ENCODE assay signal across 9 cellular contexts in the genomic region with DNA sequence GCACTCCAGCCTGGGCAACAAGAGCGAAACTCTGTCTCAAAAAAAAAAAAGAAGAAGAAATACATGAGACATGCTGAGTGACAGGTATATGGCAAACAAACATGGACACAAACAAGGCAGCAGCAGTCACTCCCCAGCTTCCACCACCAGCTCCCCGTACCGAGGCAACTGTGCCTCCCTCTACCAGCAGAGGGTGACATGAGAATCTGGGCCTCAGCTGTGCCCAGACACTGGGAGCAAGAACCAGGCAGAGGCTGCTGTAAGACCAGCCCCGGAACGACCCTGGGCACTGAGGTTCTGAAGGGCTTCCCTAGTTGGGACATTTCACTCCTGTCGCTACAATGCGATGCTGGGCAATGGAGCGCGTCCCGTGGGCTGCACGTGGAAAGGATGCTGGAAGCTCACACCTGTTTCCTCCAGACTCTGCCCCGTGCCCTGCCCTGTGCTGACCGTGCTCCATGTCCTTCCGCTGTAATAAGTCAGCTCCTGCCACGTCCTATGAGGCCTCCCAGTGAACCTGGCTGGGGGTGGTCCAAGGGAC. TPM values are rescaled to one million over a fixed set of nuclear protein-coding genes. Genes with fewer than 3 reads are reported as not detected.
DNase-seq lines count a peak whose midpoint lies in the region; ATAC-seq, FAIRE-seq and TF ChIP-seq lines count a peak whose summit lies in the region.
"Had no signal": no experiment of that assay in that cellular context is flagged by ENCODE, and none has a peak within 500 bp of the region (broad histone marks: within the 10 kb centered on the region; RNA-seq: fewer than 3 reads in every experiment).

No MANE protein-coding gene starts in this region.

- no peaks in the 10 kb centered on the region; the same call in 1 of the 2 replicates for H3K36me3 ChIP-seq in GM23338 (ENCODE audit: insufficient read depth)
- peaks cover 0 to 3% of the 10 kb centered on the region in 2 experiments for H3K36me3 ChIP-seq in endothelial cell of umbilical vein (ENCODE audit: control insufficient read depth in 2 of 2, extremely low read depth in 1 of 2, insufficient read depth in 2 of 2, low read length in 2 of 2)
- H3K36me3 ChIP-seq in tibial nerve, result peaks cover 0 to 98% (median 0%) of the 10 kb centered on the region in 3 donors

- ATAC-seq in GM23338 (peak; percentile 95), HG03095 (IDR thresholded peaks at IDR 0.05; ENCODE audit: unreplicated experiment) (no peak)
- ATAC-seq: pancreas had no signal

- no peaks in the 10 kb centered on the region for H3F3A ChIP-seq in GM23338 (replicated peaks; ENCODE audit: low read depth)

- H3K4me1 ChIP-seq in GM23338 (ENCODE audit: insufficient read depth) (no peaks in the 10 kb centered on the region), endothelial cell of umbilical vein (ENCODE audit: control insufficient read depth, extremely low read depth, insufficient read depth, low read length) (peaks cover 8% of the 10 kb centered on the region), tibial nerve (no peaks in the 10 kb centered on the region)
- H3K4me1 ChIP-seq: pancreas had no signal

- intact Hi-C loops in endothelial cell of umbilical vein (cut with micrococcal nuclease), result no loop called here
- intact Hi-C loops in CD14-positive monocyte (cut with micrococcal nuclease), result no loop called here

- no peak overlapping the region for H3K9ac ChIP-seq in endothelial cell of umbilical vein (replicated peaks; ENCODE audit: extremely low read depth, insufficient read depth, low read length)

- 87 to 91% methylated on average over 15 of the region's 15 CpGs for WGBS in tibial nerve, 2 donors

- H3K4me1 Mint-ChIP-seq in GM23338, result no peaks in the 10 kb centered on the region
- H3K4me1 Mint-ChIP-seq in CD14-positive monocyte, result no peaks in the 10 kb centered on the region

- peaks cover 4% of the 10 kb centered on the region; the same call in 1 of the 2 replicates for H4K20me1 ChIP-seq in GM23338 (replicated peaks; ENCODE audit: insufficient read depth)
- no peaks in the 10 kb centered on the region for H4K20me1 ChIP-seq in endothelial cell of umbilical vein (replicated peaks; ENCODE audit: control insufficient read depth, extremely low read depth, insufficient read depth, low read length)

- H3K4me3 Mint-ChIP-seq in GM23338 (no peak overlapping the region), CD14-positive monocyte (no peak overlapping the region)

- no peaks in the 10 kb centered on the region for H3K27me3 ChIP-seq in GM23338 (ENCODE audit: insufficient read depth)
- H3K27me3 ChIP-seq in endothelial cell of umbilical vein (ENCODE audit: control insufficient read depth in 2 of 2, insufficient read depth in 2 of 2, low read length in 2 of 2), result no peaks in the 10 kb centered on the region
- H3K27me3 ChIP-seq in tibial nerve, result no peaks in the 10 kb centered on the region
- H3K27me3 ChIP-seq: pancreas had no signal

- peaks cover 30% of the 10 kb centered on the region for H3K36me3 Mint-ChIP-seq in GM23338 (ENCODE audit: low read depth)
- peaks cover 52 to 77% of the 10 kb centered on the region in 2 donors for H3K36me3 Mint-ChIP-seq in CD14-positive monocyte

- no TSS peak for BruUV-seq in endothelial cell of umbilical vein (replicated peaks; lab: Mats Ljungman, UMichigan)

- FAIRE-seq in endothelial cell of umbilical vein (lab: Jason Lieb, UNC), result no peak
- FAIRE-seq: pancreas had no signal

- H3K9me3 ChIP-seq in endothelial cell of umbilical vein (replicated peaks; ENCODE audit: control insufficient read depth, insufficient read depth, low read length) (no peaks in the 10 kb centered on the region), tibial nerve (no peaks in the 10 kb centered on the region)
- H3K9me3 ChIP-seq: pancreas had no signal

- no peaks in the 10 kb centered on the region for H3K9me2 ChIP-seq in GM23338 (ENCODE audit: insufficient read depth)

- CTCF ChIA-PET in endothelial cell of umbilical vein (lab: Charles Lee), result interaction anchor here (1.1 kb wide), 1 partner anchor 9 kb away, joined by 3 read pairs; no protein-coding TSS in a partner anchor

- H3K79me2 ChIP-seq in GM23338 (replicated peaks; ENCODE audit: insufficient read depth) (0 out of 2 replicates have a peak, but pooled peaks cover 3% of the 10 kb centered on the region), endothelial cell of umbilical vein (ENCODE audit: control insufficient read depth, insufficient read depth, low read length) (no peaks in the 10 kb centered on the region)

- TF ChIP-seq CTCF in 22Rv1 (IDR thresholded peaks at IDR 0.05) (peak; percentile 40), GM23338 (conservative IDR thresholded peaks at IDR 0.05; ENCODE audit: low read depth in 2 of 2) (peak; percentile 37 to 68), endothelial cell of umbilical vein (IDR thresholded peaks at IDR 0.05; ENCODE audit: extremely low read depth in 1 of 2, insufficient read depth in 1 of 2, low read depth in 1 of 2, low read length in 2 of 2) (peak; percentile 34 to 62), CD14-positive monocyte (IDR thresholded peaks at IDR 0.05) (no peak), tibial nerve (IDR thresholded peaks at IDR 0.05) (no peak)

- no peaks in the 10 kb centered on the region for H3K9me1 ChIP-seq in endothelial cell of umbilical vein (replicated peaks; ENCODE audit: control insufficient read depth, extremely low read depth, insufficient read depth, low read length)

- H3K27me3 Mint-ChIP-seq in GM23338 (ENCODE audit: insufficient read depth, low read depth, poor library complexity) (peaks cover 5% of the 10 kb centered on the region), CD14-positive monocyte (ENCODE audit: low read depth in 3 of 3) (no peaks in the 10 kb centered on the region)

- TF ChIP-seq EP300 in tibial nerve (IDR thresholded peaks at IDR 0.05), result no peak

- dilution Hi-C loops in endothelial cell of umbilical vein (cut with MboI; ENCODE audit: extremely low pct_ligation_motif_present, low sequenced_read_pairs), result no loop called here

- H2AFZ ChIP-seq in GM23338 (no peak overlapping the region), endothelial cell of umbilical vein (ENCODE audit: low read depth, low read length) (no peak overlapping the region)

- DNase-seq in GM23338 (ENCODE audit: low spot score), result peak; percentile 61
- DNase-seq in endothelial cell of umbilical vein (ENCODE audit: low read depth, low spot score), result peak; percentile 27
- DNase-seq in CD14-positive monocyte (ENCODE audit: low spot score), result no peak
- DNase-seq in tibial nerve (ENCODE audit: low spot score in 2 of 2), result no peak
- DNase-seq: anterior cingulate cortex, hippocampal formation, pancreas had no signal

- no peak for TF ChIP-seq POLR2A in endothelial cell of umbilical vein (IDR thresholded peaks at IDR 0.05; ENCODE audit: low read depth, low read length)
- TF ChIP-seq POLR2A in tibial nerve (IDR thresholded peaks at IDR 0.05), result no peak

- no peaks in the 10 kb centered on the region for H3K9me3 Mint-ChIP-seq in GM23338
- H3K9me3 Mint-ChIP-seq in CD14-positive monocyte, result no peaks in the 10 kb centered on the region

- H3K27ac ChIP-seq in 22Rv1 (no peak overlapping the region), GM23338 (ENCODE audit: low read depth) (no peak overlapping the region), endothelial cell of umbilical vein (ENCODE audit: insufficient read depth, low read depth, low read length) (no peak overlapping the region), tibial nerve (no peak overlapping the region)
- H3K27ac ChIP-seq: pancreas had no signal

- H3K4me2 ChIP-seq in GM23338, result no peak overlapping the region
- H3K4me2 ChIP-seq in endothelial cell of umbilical vein (ENCODE audit: insufficient read depth, low read length), result no peak overlapping the region

- H3K4me3 ChIP-seq in GM23338, result no peak overlapping the region
- H3K4me3 ChIP-seq in endothelial cell of umbilical vein (replicated peaks in 1 of 3; ENCODE audit: insufficient read depth in 1 of 3, low read depth in 1 of 3, low read length in 3 of 3), result no peak overlapping the region
- H3K4me3 ChIP-seq in tibial nerve, result no peak overlapping the region
- H3K4me3 ChIP-seq: pancreas had no signal

- H3K27ac Mint-ChIP-seq in GM23338 (no peak overlapping the region), CD14-positive monocyte (peak overlapping the region in 1 of 7 donors; percentile 42)

- POLR2A ChIA-PET in endothelial cell of umbilical vein (lab: Charles Lee), result no interaction called here

RNA-seq across cellular contexts. Expression of gene BOK, which starts 37.1 kb away (rescaled TPM):
- 33.4 and 36.7 TPM in 2 replicates for total RNA-seq in GM23338 (2014; rRNA removed; shearing (Covaris generic))
- polyA plus RNA-seq in GM23338 (2016; fragmentation: Nextera tagmentation; extraction: Ambion mirVana) (13.5 and 13.6 TPM in 2 replicates), endothelial cell of umbilical vein (95.5 and 132 TPM in 2 replicates), CD14-positive monocyte (under 1 TPM in 1 of 2 donors, not detected in 1; 0.05 TPM)
- total RNA-seq in endothelial cell of umbilical vein (52.4 and 76.0 TPM in 2 replicates), tibial nerve (10 to 100 TPM; 49.6 to 81.6 (median 71.4) TPM)
- 53.7 and 82.1 TPM in 2 replicates for polyA plus RNA-seq in endothelial cell of umbilical vein (2011; cell fraction: cytosol; rRNA removed)
- 43.5 and 57.1 TPM in 2 replicates for polyA plus RNA-seq in endothelial cell of umbilical vein (2011; cell fraction: nucleus; rRNA removed)
- 42.0 and 58.4 TPM in 2 replicates for polyA plus RNA-seq in endothelial cell of umbilical vein (2012)
- polyA minus RNA-seq in endothelial cell of umbilical vein, result 43.6 and 49.1 TPM in 2 replicates
- polyA minus RNA-seq in endothelial cell of umbilical vein (2011; cell fraction: cytosol; rRNA and poly(A)+ RNA removed), result 11.2 TPM
- 10.4 and 18.2 TPM in 2 replicates for polyA minus RNA-seq in endothelial cell of umbilical vein (2011; cell fraction: nucleus; rRNA and poly(A)+ RNA removed)

RNA-seq across cellular contexts. Expression of gene THAP4, which starts 41.3 kb away (rescaled TPM):
- 80.4 and 81.6 TPM in 2 replicates for total RNA-seq in GM23338 (2014; rRNA removed; shearing (Covaris generic))
- polyA plus RNA-seq in GM23338 (2016; fragmentation: Nextera tagmentation; extraction: Ambion mirVana) (62.9 and 74.0 TPM in 2 replicates), endothelial cell of umbilical vein (45.4 and 51.2 TPM in 2 replicates), CD14-positive monocyte (10 to 100 TPM; 15.1 to 16.3 TPM)
- total RNA-seq in endothelial cell of umbilical vein (47.4 and 49.0 TPM in 2 replicates), tibial nerve (10 to 100 TPM; 27.3 to 61.2 (median 42.0) TPM)
- polyA plus RNA-seq in endothelial cell of umbilical vein (2011; cell fraction: cytosol; rRNA removed), result 51.7 and 53.1 TPM in 2 replicates
- polyA plus RNA-seq in endothelial cell of umbilical vein (2011; cell fraction: nucleus; rRNA removed), result 19.6 and 25.8 TPM in 2 replicates
- polyA plus RNA-seq in endothelial cell of umbilical vein (2012), result 51.4 and 55.2 TPM in 2 replicates
- polyA minus RNA-seq in endothelial cell of umbilical vein, result 21.9 and 26.8 TPM in 2 replicates
- 28.1 TPM for polyA minus RNA-seq in endothelial cell of umbilical vein (2011; cell fraction: cytosol; rRNA and poly(A)+ RNA removed)
- 7.9 and 13.3 TPM in 2 replicates for polyA minus RNA-seq in endothelial cell of umbilical vein (2011; cell fraction: nucleus; rRNA and poly(A)+ RNA removed)

RNA-seq across cellular contexts. Expression of gene ATG4B, which starts 41.8 kb away (rescaled TPM):
- 102 and 103 TPM in 2 replicates for total RNA-seq in GM23338 (2014; rRNA removed; shearing (Covaris generic))
- polyA plus RNA-seq in GM23338 (2016; fragmentation: Nextera tagmentation; extraction: Ambion mirVana), result 104 and 116 TPM in 2 replicates
- total RNA-seq in endothelial cell of umbilical vein, result 83.6 and 85.6 TPM in 2 replicates
- polyA plus RNA-seq in endothelial cell of umbilical vein, result 113 and 142 TPM in 2 replicates
- 91.3 and 94.0 TPM in 2 replicates for polyA plus RNA-seq in endothelial cell of umbilical vein (2011; cell fraction: cytosol; rRNA removed)
- 287 and 314 TPM in 2 replicates for polyA plus RNA-seq in endothelial cell of umbilical vein (2011; cell fraction: nucleus; rRNA removed)
- polyA plus RNA-seq in endothelial cell of umbilical vein (2012), result 77.3 and 139 TPM in 2 replicates
- polyA minus RNA-seq in endothelial cell of umbilical vein, result 124 and 157 TPM in 2 replicates
- 36.5 TPM for polyA minus RNA-seq in endothelial cell of umbilical vein (2011; cell fraction: cytosol; rRNA and poly(A)+ RNA removed)
- polyA minus RNA-seq in endothelial cell of umbilical vein (2011; cell fraction: nucleus; rRNA and poly(A)+ RNA removed), result 85.8 and 105 TPM in 2 replicates
- 10 to 100 TPM; 54.5 to 58.9 TPM for polyA plus RNA-seq in CD14-positive monocyte
- total RNA-seq in tibial nerve, result 100 to 1,000 TPM in 2 of 4 donors, 10 to 100 TPM in 2; 61.8 to 146 (median 87.2) TPM

Comparison
In these comparisons a context has a peak if more than half of its experiments do, and no peak if none do; other contexts are left out.
1. CTCF ChIP-seq: peak in 22Rv1 (single experiment), GM23338 (2 of 2) and endothelial cell of umbilical vein (2 of 2); none in CD14-positive monocyte (single experiment) and tibial nerve (0 of 5).
2. DNase-seq: peak in GM23338 (single experiment) and endothelial cell of umbilical vein (single experiment); none in CD14-positive monocyte (single experiment) and tibial nerve (0 of 2).